8 cellular contexts compared by ENCODE assay signal in genomic region chr9:33161589-33162132, GRCh38. TPM values are rescaled to one million over a fixed set of nuclear protein-coding genes. Genes with fewer than 3 reads are reported as not detected.
A peak's percentile ranks its signal among the peaks of the same experiment; 100 is the strongest.
DNase-seq lines count a peak whose midpoint lies in the region; ATAC-seq and TF ChIP-seq lines count a peak whose summit lies in the region.

No MANE protein-coding gene starts in this region.

- peaks cover 71% of the 10 kb centered on the region for H3K4me1 ChIP-seq in thymus (ENCODE audit: control insufficient read depth, insufficient read depth, low read length)

- no peaks in the 10 kb centered on the region for H3K27me3 ChIP-seq in thymus (ENCODE audit: control insufficient read depth, insufficient read depth)

- no peak for ATAC-seq in activated CD4-positive, alpha-beta T cell treated with anti-CD3 and anti-CD28 coated beads for 36 hours
- no peak for ATAC-seq in HG03469 (IDR thresholded peaks at IDR 0.05; ENCODE audit: unreplicated experiment)

- intact Hi-C loops in activated CD4-positive, alpha-beta T cell treated with anti-CD3 and anti-CD28 coated beads for 36 hours (cut with DNase I, micrococcal nuclease): loop anchor here (10.0 kb wide), 3 partner anchors 607 to 1293 kb away; partner anchors contain the start of genes DNAI1 (in 1 of the 2), FAM219A (in 1 of the 2), RIGI (in 1 of the 2) and SMIM27 (in 1 of the 2)

- H3K27ac Mint-ChIP-seq in activated CD4-positive, alpha-beta T cell treated with anti-CD3 and anti-CD28 coated beads for 36 hours: peak overlapping the region; percentile 94

- 95% methylated on average over 1 of the region's 1 CpG for WGBS in thymus

- H3K36me3 Mint-ChIP-seq in activated CD4-positive, alpha-beta T cell treated with anti-CD3 and anti-CD28 coated beads for 36 hours (ENCODE audit: low read depth): peaks cover 13% of the 10 kb centered on the region

- peak overlapping the region; percentile 84 for H3K27ac ChIP-seq in thymus (ENCODE audit: low read depth)

- H3K4me1 Mint-ChIP-seq in activated CD4-positive, alpha-beta T cell treated with anti-CD3 and anti-CD28 coated beads for 36 hours: peaks cover 83% of the 10 kb centered on the region

- H3K36me3 ChIP-seq in thymus (ENCODE audit: control insufficient read depth, insufficient read depth): no peaks in the 10 kb centered on the region

- no peaks in the 10 kb centered on the region for H3K27me3 Mint-ChIP-seq in activated CD4-positive, alpha-beta T cell treated with anti-CD3 and anti-CD28 coated beads for 36 hours

- no peak for DNase-seq in activated CD4-positive, alpha-beta T cell treated with anti-CD3 and anti-CD28 coated beads for 36 hours
- DNase-seq in activated CD4-positive, alpha-beta T cell treated with anti-CD3 and anti-CD28 coated beads for 1 hour: no peak
- DNase-seq in left kidney (ENCODE audit: low read depth, low spot score): peak; percentile 60
- DNase-seq in stimulated activated CD4-positive, alpha-beta T cell treated with anti-CD3 and anti-CD28 coated beads, Interleukin-1b, Interleukin-23, amount 100 ng/mL, for 48 hours: no peak
- no peak for DNase-seq in OCI-M2 (lab: John Stamatoyannopoulos, UW; ENCODE audit: unreplicated experiment)

- peak overlapping the region; percentile 66 for H3K4me3 Mint-ChIP-seq in activated CD4-positive, alpha-beta T cell treated with anti-CD3 and anti-CD28 coated beads for 36 hours

- no peaks in the 10 kb centered on the region for H3K9me3 Mint-ChIP-seq in activated CD4-positive, alpha-beta T cell treated with anti-CD3 and anti-CD28 coated beads for 36 hours (ENCODE audit: low read depth)

- H3K4me3 ChIP-seq in WI38 (ENCODE audit: low read depth, low read length): peak overlapping the region; percentile 32
- H3K4me3 ChIP-seq in thymus (ENCODE audit: low read length): no peak overlapping the region

- CTCF ChIA-PET in activated CD4-positive, alpha-beta T cell treated with anti-CD3 and anti-CD28 coated beads for 36 hours (lab: Charles Lee): interaction anchor here (0.8 to 2.0 kb wide), 4 partner anchors 9 to 254 kb away, joined by 3 to 6 read pairs (median 4); no protein-coding TSS in a partner anchor

- POLR2A ChIA-PET in activated CD4-positive, alpha-beta T cell treated with anti-CD3 and anti-CD28 coated beads for 36 hours (lab: Charles Lee): interaction anchor here (0.5 kb wide), 1 partner anchor 840 kb away, joined by 3 read pairs; no protein-coding TSS in a partner anchor

- no peaks in the 10 kb centered on the region for H3K9me3 ChIP-seq in thymus (ENCODE audit: control insufficient read depth)

- TF ChIP-seq CTCF in WI38 (IDR thresholded peaks at IDR 0.05; ENCODE audit: low read depth, low read length): no peak

RNA-seq across cellular contexts. Expression of gene B4GALT1, which starts 5.5 kb away (rescaled TPM):
- 10 to 100 TPM; 44.5 to 47.1 TPM for total RNA-seq in activated CD4-positive, alpha-beta T cell treated with anti-CD3 and anti-CD28 coated beads for 36 hours
- polyA plus RNA-seq in thymus: 37.1 TPM
